9 cellular contexts compared by ENCODE assay signal in genomic region chr14:76917759-76918175, GRCh38.
DNase-seq lines count a peak whose midpoint lies in the region; ATAC-seq and TF ChIP-seq lines count a peak whose summit lies in the region.
"Had no signal": no experiment of that assay in that cellular context is flagged by ENCODE, and none has a peak within 500 bp of the region (broad histone marks: within the 10 kb centered on the region; RNA-seq: fewer than 3 reads in every experiment).

No MANE protein-coding gene starts in this region.

- H4K20me1 ChIP-seq in PC-3 (ENCODE audit: low read length), result no peaks in the 10 kb centered on the region

- H3K9me3 Mint-ChIP-seq in activated naive CD4-positive, alpha-beta T cell treated with anti-CD3 and anti-CD28 coated beads for 36 hours, result no peaks in the 10 kb centered on the region

- H3K36me3 Mint-ChIP-seq in activated naive CD4-positive, alpha-beta T cell treated with anti-CD3 and anti-CD28 coated beads for 36 hours (ENCODE audit: low read depth), result no peaks in the 10 kb centered on the region

- peaks cover 6% of the 10 kb centered on the region for H3F3A ChIP-seq in PC-3 (ENCODE audit: low read length, unreplicated experiment)

- no peak for DNase-seq in PC-3
- DNase-seq in cardiac muscle cell (ENCODE audit: low read depth in 1 of 2, low spot score in 1 of 2), result no peak
- DNase-seq in activated naive CD4-positive, alpha-beta T cell treated with anti-CD3 and anti-CD28 coated beads for 36 hours, result no peak
- DNase-seq: activated gamma-delta T cell treated with Interleukin-2 at 50 U/mL for 16 hours had no signal

- POLR2A ChIA-PET in HEK293 (lab: Yijun Ruan, JAX) (interaction anchor here (1.3 to 2.9 kb wide), 2 partner anchors 44 to 111 kb away, joined by 7 to 10 read pairs; partner anchors contain the start of gene IRF2BPL), PC-3 (lab: Charles Lee; ENCODE audit: unreplicated experiment) (no interaction called here)

- H3K4me3 ChIP-seq in HEK293 (ENCODE audit: low read depth, low read length) (no peak overlapping the region), PC-3 (ENCODE audit: low read length) (no peak overlapping the region), cardiac muscle cell (no peak overlapping the region), skin epidermis (no peak overlapping the region)

- peaks cover 47% of the 10 kb centered on the region for H3K4me1 Mint-ChIP-seq in activated naive CD4-positive, alpha-beta T cell treated with anti-CD3 and anti-CD28 coated beads for 36 hours (ENCODE audit: low read depth)

- TF ChIP-seq CTCF in HEK293 (tag by site-specific recombination; IDR thresholded peaks at IDR 0.05), result no peak
- no peak for TF ChIP-seq CTCF in PC-3 (conservative IDR thresholded peaks at IDR 0.05; ENCODE audit: low read depth, low read length)
- TF ChIP-seq CTCF in cardiac muscle cell (IDR thresholded peaks at IDR 0.05; ENCODE audit: low read depth, low read length), result no peak

- H3K4me1 ChIP-seq in HEK293 (ENCODE audit: control insufficient read depth, insufficient read depth, low read length) (peaks cover 32% of the 10 kb centered on the region), PC-3 (ENCODE audit: insufficient read depth, low read length) (peaks cover 70% of the 10 kb centered on the region), cardiac muscle cell (ENCODE audit: low read depth) (peaks cover 50% of the 10 kb centered on the region)

- intact Hi-C loops in PC-3 (cut with micrococcal nuclease), result loop anchor here (1.0 to 2.0 kb wide), 4 partner anchors 39 to 153 kb away; no protein-coding TSS in a partner anchor
- intact Hi-C loops in activated naive CD4-positive, alpha-beta T cell treated with anti-CD3 and anti-CD28 coated beads for 36 hours (cut with micrococcal nuclease), result no loop called here

- no peaks in the 10 kb centered on the region for H3K79me2 ChIP-seq in PC-3 (ENCODE audit: low read length)

- H3K9me2 ChIP-seq in PC-3 (replicated peaks; ENCODE audit: low read length), result no peaks in the 10 kb centered on the region

- no peak overlapping the region for H3K4me3 Mint-ChIP-seq in activated naive CD4-positive, alpha-beta T cell treated with anti-CD3 and anti-CD28 coated beads for 36 hours

- ATAC-seq in PC-3, result no peak
- ATAC-seq in HG02642 (IDR thresholded peaks at IDR 0.05; ENCODE audit: poor library complexity, unreplicated experiment), result no peak
- ATAC-seq in HG03565 (IDR thresholded peaks at IDR 0.05; ENCODE audit: unreplicated experiment), result no peak
- ATAC-seq in GM21447 (IDR thresholded peaks at IDR 0.05; ENCODE audit: unreplicated experiment), result no peak

- no peaks in the 10 kb centered on the region for H3K36me3 ChIP-seq in HEK293 (ENCODE audit: control insufficient read depth in 2 of 2, insufficient read depth in 1 of 2, low read length in 2 of 2)
- H3K36me3 ChIP-seq in PC-3 (ENCODE audit: low read depth, low read length), result no peaks in the 10 kb centered on the region
- H3K36me3 ChIP-seq in cardiac muscle cell, result no peaks in the 10 kb centered on the region

- H2AFZ ChIP-seq in PC-3 (ENCODE audit: low read length), result no peak overlapping the region

- no TSS peak for BruUV-seq in PC-3 (replicated peaks; lab: Mats Ljungman, UMichigan)

- H3K4me2 ChIP-seq in PC-3 (ENCODE audit: low read length), result peak overlapping the region; percentile 74

- CTCF ChIA-PET in HEK293 (lab: Yijun Ruan, JAX) (interaction anchor here (0.7 to 4.9 kb wide), 25 partner anchors 9 to 153 kb away, joined by 3 to 60 read pairs (median 7); no protein-coding TSS in a partner anchor), PC-3 (lab: Charles Lee) (interaction anchor here (0.5 to 3.1 kb wide), 7 partner anchors 13 to 939 kb away, joined by 3 to 10 read pairs (median 3); no protein-coding TSS in a partner anchor)
- CTCF ChIA-PET in activated naive CD4-positive, alpha-beta T cell treated with anti-CD3 and anti-CD28 coated beads for 36 hours (lab: Charles Lee), result interaction anchor here (0.6 to 15.2 kb wide), 17 partner anchors 12 to 165 kb away, joined by 3 to 299 read pairs (median 5); no protein-coding TSS in a partner anchor

- no peak overlapping the region for H3K27ac Mint-ChIP-seq in activated naive CD4-positive, alpha-beta T cell treated with anti-CD3 and anti-CD28 coated beads for 36 hours

- H3K27ac ChIP-seq in HEK293 (ENCODE audit: extremely low read depth, low read depth, low read length), result peak overlapping the region; percentile 95
- H3K27ac ChIP-seq in PC-3 (ENCODE audit: low read length), result peak overlapping the region; percentile 97
- H3K27ac ChIP-seq in cardiac muscle cell, result peak overlapping the region; percentile 70
- peak overlapping the region; percentile 58 to 98 (median 89) for H3K27ac ChIP-seq in skin epidermis

- H3K27me3 Mint-ChIP-seq in activated naive CD4-positive, alpha-beta T cell treated with anti-CD3 and anti-CD28 coated beads for 36 hours (ENCODE audit: low read depth), result no peaks in the 10 kb centered on the region

- no peaks in the 10 kb centered on the region for H3K27me3 ChIP-seq in PC-3 (ENCODE audit: low read length)
- no peaks in the 10 kb centered on the region for H3K27me3 ChIP-seq in cardiac muscle cell

- peak overlapping the region; percentile 80 for H3K9ac ChIP-seq in PC-3 (ENCODE audit: low read length)

- H3K9me3 ChIP-seq in HEK293 (ENCODE audit: control insufficient read depth, insufficient read depth, low read depth, low read length) (no peaks in the 10 kb centered on the region), PC-3 (ENCODE audit: low read length) (no peaks in the 10 kb centered on the region), cardiac muscle cell (ENCODE audit: low read depth) (no peaks in the 10 kb centered on the region)

TF ChIP-seq in HEK293, 187 proteins besides CTCF, POLR2A, EP300 and RAD21:
- peak; percentile 99 for TF ChIP-seq ZNF449 (tag by site-specific recombination; IDR thresholded peaks at IDR 0.05)
- no peak for TF ChIP-seq KLF16 (tag by site-specific recombination; IDR thresholded peaks at IDR 0.05)
- TF ChIP-seq ZIC2 (tag by site-specific recombination; IDR thresholded peaks at IDR 0.05), result peak; percentile 97
